13 cellular contexts compared by ENCODE assay signal in the genomic region with DNA sequence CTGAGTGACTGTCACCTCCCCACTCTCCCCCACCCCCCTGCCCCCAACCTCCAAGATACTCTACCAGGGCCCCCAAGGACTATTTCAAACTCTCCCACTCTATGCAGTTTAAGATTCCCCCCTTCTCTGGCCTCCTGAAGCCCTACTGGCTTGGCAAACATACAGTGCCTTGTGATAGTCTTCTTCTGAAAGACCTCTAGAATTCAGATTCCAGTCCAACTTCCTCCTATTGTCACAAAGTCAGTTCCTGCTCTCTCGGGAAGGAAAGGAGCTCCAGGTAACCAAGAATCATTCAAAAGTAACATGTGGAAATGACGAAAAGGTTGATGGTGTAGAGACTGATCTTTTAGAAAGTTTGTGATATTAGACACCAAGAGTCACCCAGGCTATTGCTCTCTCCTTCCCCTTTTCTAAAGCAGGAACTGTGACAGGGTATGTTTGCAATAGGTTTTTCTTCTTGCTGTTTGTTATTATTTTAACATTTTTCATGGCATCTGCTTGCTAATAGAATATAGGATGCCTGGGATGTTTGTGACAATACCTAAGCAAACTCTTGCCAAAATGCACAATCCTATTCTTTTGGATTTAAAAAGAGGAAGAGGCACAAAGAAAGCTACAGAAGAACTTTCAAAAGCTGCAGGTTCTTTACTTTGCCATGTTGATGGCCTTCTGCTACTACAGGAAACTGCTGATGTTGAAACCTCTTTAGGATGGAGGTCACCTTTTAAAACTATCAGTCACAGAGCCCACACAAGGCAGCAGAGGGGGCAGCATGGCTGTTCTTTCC.
DNase-seq lines count a peak whose midpoint lies in the region; ATAC-seq and TF ChIP-seq lines count a peak whose summit lies in the region.
"Had no signal": no experiment of that assay in that cellular context is flagged by ENCODE, and none has a peak within 500 bp of the region (broad histone marks: within the 10 kb centered on the region; RNA-seq: fewer than 3 reads in every experiment).

No MANE protein-coding gene starts in this region.

- peaks cover 0 to 5% (median 0%) of the 10 kb centered on the region in 5 donors for H3K27me3 Mint-ChIP-seq in naive thymus-derived CD8-positive, alpha-beta T cell
- peaks cover 54% of the 10 kb centered on the region for H3K27me3 Mint-ChIP-seq in osteocyte (ENCODE audit: unreplicated experiment)

- no peaks in the 10 kb centered on the region for H3K36me3 Mint-ChIP-seq in naive thymus-derived CD8-positive, alpha-beta T cell
- H3K36me3 Mint-ChIP-seq in osteocyte (ENCODE audit: unreplicated experiment) = no peaks in the 10 kb centered on the region

- peaks cover 22 to 56% (median 40%) of the 10 kb centered on the region in 4 donors for H3K4me1 Mint-ChIP-seq in naive thymus-derived CD8-positive, alpha-beta T cell
- peaks cover 2% of the 10 kb centered on the region for H3K4me1 Mint-ChIP-seq in osteocyte (ENCODE audit: unreplicated experiment)

- POLR2A ChIA-PET in naive thymus-derived CD8-positive, alpha-beta T cell (lab: Charles Lee) = interaction anchor here (1.1 to 7.4 kb wide), 4 partner anchors 52 to 162 kb away, joined by 3 to 53 read pairs (median 8); a partner anchor contains a TSS

- DNase-seq in KBM-7 (peak; percentile 49), coronary artery (ENCODE audit: low spot score) (no peak), osteocyte (ENCODE audit: extremely low spot score, unreplicated experiment) (no peak)
- DNase-seq in naive thymus-derived CD8-positive, alpha-beta T cell = no peak
- no peak for DNase-seq in stimulated activated naive CD4-positive, alpha-beta T cell treated with Interleukin-2 at 50 U/mL for 16 hours (lab: John Stamatoyannopoulos, UW)
- DNase-seq: activated CD4-positive, CD25-positive, alpha-beta regulatory T cell treated with anti-CD3 and anti-CD28 coated beads, Interleukin-2, amount 50 U/mL, for 72 hours; activated effector memory CD4-positive, alpha-beta T cell treated with Interleukin-2 at 50 U/mL for 16 hours; C1 segment of cervical spinal cord; kidney; NCI-H1092 had no signal

- WGBS in adipose tissue, 3 donors = 38 to 71% (median 42%) methylated on average over 2 of the region's 2 CpGs

- in situ Hi-C loops in KBM-7 (cut with MboI; ENCODE audit: low pct_unique_long_range_greater_than_20kb, low sequenced_read_pairs) = loop anchor here (25.0 kb wide), 1 partner anchor 187 kb away; no protein-coding TSS in a partner anchor

- peak overlapping the region in 2 of 11 experiments; percentile 17 to 32; a peak in 2 of 22 replicates for H3K9ac ChIP-seq in BLaER1 treated with 17β-estradiol and CSF1 and Interleukin-3, amounts not matched to agents 10 nM and 100 nM

- H4K20me1 ChIP-seq in BLaER1 treated with 17β-estradiol and CSF1 and Interleukin-3, amounts not matched to agents 10 nM and 100 nM = no peaks in the 10 kb centered on the region

- TF ChIP-seq CTCF in coronary artery (IDR thresholded peaks at IDR 0.05) (no peak), osteocyte (IDR thresholded peaks at IDR 0.05) (no peak)

- ATAC-seq in naive thymus-derived CD8-positive, alpha-beta T cell = no peak
- no peak for ATAC-seq in HG03520 (IDR thresholded peaks at IDR 0.05; ENCODE audit: unreplicated experiment)

- no peak overlapping the region for H3K4me3 ChIP-seq in BLaER1 treated with 17β-estradiol and CSF1 and Interleukin-3, amounts not matched to agents 10 nM and 100 nM
- no peak overlapping the region for H3K4me3 ChIP-seq in coronary artery

- peak overlapping the region in 7 of 11 experiments; percentile 7 to 79 (median 62); a peak in 10 of 22 replicates for H3K4me2 ChIP-seq in BLaER1 treated with 17β-estradiol and CSF1 and Interleukin-3, amounts not matched to agents 10 nM and 100 nM

- peaks cover 8 to 27% (median 20%) of the 10 kb centered on the region in 11 experiments; a peak in 21 of 22 replicates for H3K9me3 ChIP-seq in BLaER1 treated with 17β-estradiol and CSF1 and Interleukin-3, amounts not matched to agents 10 nM and 100 nM (replicated peaks in 1 of 11)

- peak overlapping the region in 9 of 10 donors; percentile 15 to 89 (median 58) for H3K4me3 Mint-ChIP-seq in naive thymus-derived CD8-positive, alpha-beta T cell
- H3K4me3 Mint-ChIP-seq in osteocyte (ENCODE audit: unreplicated experiment) = no peak overlapping the region

- H3K27ac ChIP-seq in BLaER1 treated with 17β-estradiol and CSF1 and Interleukin-3, amounts not matched to agents 10 nM and 100 nM = peak overlapping the region in 6 of 11 experiments; percentile 13 to 63 (median 42); a peak in 9 of 22 replicates
- H3K27ac ChIP-seq in adipose tissue (ENCODE audit: low read depth, low read length) = peak overlapping the region; percentile 15
- H3K27ac ChIP-seq in coronary artery = peak overlapping the region in 1 of 2 donors; percentile 86

- H3K9me3 Mint-ChIP-seq in naive thymus-derived CD8-positive, alpha-beta T cell = peaks cover 0 to 3% (median 0%) of the 10 kb centered on the region in 9 donors
- no peaks in the 10 kb centered on the region for H3K9me3 Mint-ChIP-seq in osteocyte (ENCODE audit: unreplicated experiment)

- no peaks in the 10 kb centered on the region for H3K27me3 ChIP-seq in BLaER1 treated with 17β-estradiol and CSF1 and Interleukin-3, amounts not matched to agents 10 nM and 100 nM

- H3K36me3 ChIP-seq in BLaER1 treated with 17β-estradiol and CSF1 and Interleukin-3, amounts not matched to agents 10 nM and 100 nM = no peaks in the 10 kb centered on the region; a peak in 1 of 22 replicates

- peak overlapping the region in 9 of 10 donors; percentile 9 to 96 (median 52) for H3K27ac Mint-ChIP-seq in naive thymus-derived CD8-positive, alpha-beta T cell
- no peak overlapping the region for H3K27ac Mint-ChIP-seq in osteocyte (ENCODE audit: unreplicated experiment)

- H3K4me1 ChIP-seq in BLaER1 treated with 17β-estradiol and CSF1 and Interleukin-3, amounts not matched to agents 10 nM and 100 nM = peaks cover 12 to 34% (median 26%) of the 10 kb centered on the region in 10 experiments
